1 cellular context compared by ENCODE assay signal in genomic region chr12:57740656-57741412, GRCh38.
TF ChIP-seq lines count a peak whose summit lies in the region.

No MANE protein-coding gene starts in this region.

TF ChIP-seq in HepG2, 621 proteins besides CTCF, POLR2A, EP300 and RAD21:
- TF ChIP-seq NR3C1 (CRISPR knock-in tag; IDR thresholded peaks at IDR 0.05) (no peak), SRF (IDR thresholded peaks at IDR 0.05; ENCODE audit: low read depth, low read length) (no peak), YEATS4 (CRISPR knock-in tag; IDR thresholded peaks at IDR 0.05; ENCODE audit: borderline replicate concordance) (no peak), ISX (CRISPR knock-in tag; conservative IDR thresholded peaks at IDR 0.05) (no peak), TP53 (CRISPR knock-in tag; conservative IDR thresholded peaks at IDR 0.05) (no peak), ZNF619 (CRISPR knock-in tag; IDR thresholded peaks at IDR 0.05) (no peak), ZNF234 (CRISPR knock-in tag; conservative IDR thresholded peaks at IDR 0.05) (no peak), STAT5B (CRISPR knock-in tag; IDR thresholded peaks at IDR 0.05) (no peak), HOXA9 (CRISPR knock-in tag; IDR thresholded peaks at IDR 0.05; ENCODE audit: borderline replicate concordance) (no peak)
- TF ChIP-seq, protein P1, sequence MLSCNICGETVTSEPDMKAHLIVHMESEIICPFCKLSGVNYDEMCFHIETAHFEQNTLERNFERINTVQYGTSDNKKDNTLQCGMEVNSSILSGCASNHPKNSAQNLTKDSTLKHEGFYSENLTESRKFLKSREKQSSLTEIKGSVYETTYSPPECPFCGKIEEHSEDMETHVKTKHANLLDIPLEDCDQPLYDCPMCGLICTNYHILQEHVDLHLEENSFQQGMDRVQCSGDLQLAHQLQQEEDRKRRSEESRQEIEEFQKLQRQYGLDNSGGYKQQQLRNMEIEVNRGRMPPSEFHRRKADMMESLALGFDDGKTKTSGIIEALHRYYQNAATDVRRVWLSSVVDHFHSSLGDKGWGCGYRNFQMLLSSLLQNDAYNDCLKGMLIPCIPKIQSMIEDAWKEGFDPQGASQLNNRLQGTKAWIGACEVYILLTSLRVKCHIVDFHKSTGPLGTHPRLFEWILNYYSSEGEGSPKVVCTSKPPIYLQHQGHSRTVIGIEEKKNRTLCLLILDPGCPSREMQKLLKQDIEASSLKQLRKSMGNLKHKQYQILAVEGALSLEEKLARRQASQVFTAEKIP (CRISPR knock-in tag; IDR thresholded peaks at IDR 0.05; ENCODE audit: borderline replicate concordance), result no peak
